ENCODE assay signal across 9 cellular contexts in genomic region chr9:123049589-123050222, GRCh38. TPM values are rescaled to one million over a fixed set of nuclear protein-coding genes. Genes with fewer than 3 reads are reported as not detected.
DNase-seq lines count a peak whose midpoint lies in the region; ATAC-seq and TF ChIP-seq lines count a peak whose summit lies in the region.
"Had no signal": no experiment of that assay in that cellular context is flagged by ENCODE, and none has a peak within 500 bp of the region (broad histone marks: within the 10 kb centered on the region; RNA-seq: fewer than 3 reads in every experiment).

No MANE protein-coding gene starts in this region.

- H3K79me2 ChIP-seq in OCI-LY7 (ENCODE audit: insufficient read depth, low read depth, low read length), result no peaks in the 10 kb centered on the region

- 7 to 10% methylated on average over 3 of the region's 3 CpGs for WGBS in body of pancreas, 2 donors
- 22 to 47% methylated on average over 3 of the region's 3 CpGs for WGBS in testis, 2 donors

- H3K9me3 ChIP-seq in body of pancreas, result no peaks in the 10 kb centered on the region
- no peaks in the 10 kb centered on the region for H3K9me3 ChIP-seq in left lung
- H3K9me3 ChIP-seq in testis, result no peaks in the 10 kb centered on the region
- no peaks in the 10 kb centered on the region for H3K9me3 ChIP-seq in OCI-LY7 (ENCODE audit: low read length)

- no peak for TF ChIP-seq POLR2A in body of pancreas (IDR thresholded peaks at IDR 0.05)
- no peak for TF ChIP-seq POLR2A in testis (IDR thresholded peaks at IDR 0.05)

- TF ChIP-seq CTCF in HFF-Myc (IDR thresholded peaks at IDR 0.05; ENCODE audit: low read depth, low read length, missing control alignments), result no peak
- TF ChIP-seq CTCF in body of pancreas (IDR thresholded peaks at IDR 0.05), result no peak
- no peak for TF ChIP-seq CTCF in left lung (IDR thresholded peaks at IDR 0.05)
- no peak for TF ChIP-seq CTCF in testis (IDR thresholded peaks at IDR 0.05)
- no peak for TF ChIP-seq CTCF in OCI-LY7 (conservative IDR thresholded peaks at IDR 0.05; ENCODE audit: low read length)

- peaks cover 30% of the 10 kb centered on the region for H3K4me1 ChIP-seq in body of pancreas
- H3K4me1 ChIP-seq in left lung, result peaks cover 4 to 16% of the 10 kb centered on the region in 2 donors
- H3K4me1 ChIP-seq in testis, result peaks cover 22% of the 10 kb centered on the region
- no peaks in the 10 kb centered on the region for H3K4me1 ChIP-seq in OCI-LY7 (ENCODE audit: insufficient read depth, low read length, poor library complexity, severe bottlenecking)

- H2AFZ ChIP-seq in OCI-LY7 (ENCODE audit: low read length), result no peak overlapping the region

- H3K9me2 ChIP-seq in OCI-LY7 (ENCODE audit: insufficient read depth, low read length), result no peaks in the 10 kb centered on the region

- DNase-seq in HFF-Myc (ENCODE audit: extremely low read depth, low read depth), result peak; percentile 37
- DNase-seq in body of pancreas, result peak; percentile 53 to 64 (median 56)
- DNase-seq in left lung, result no peak
- no peak for DNase-seq in testis
- no peak for DNase-seq in mesenteric fat pad (ENCODE audit: low spot score)
- DNase-seq in HT-29 (ENCODE audit: low spot score), result no peak
- no peak for DNase-seq in OCI-LY7 (ENCODE audit: low spot score)
- no peak for DNase-seq in posterior cingulate gyrus
- DNase-seq: central memory CD4-positive, alpha-beta T cell had no signal

- H3K27ac ChIP-seq in body of pancreas (peak overlapping the region in 1 of 4 donors; percentile 9), left lung (peak overlapping the region; percentile 13 to 47), testis (peak overlapping the region; percentile 22 to 27), OCI-LY7 (ENCODE audit: low read depth, low read length, poor library complexity, severe bottlenecking) (no peak overlapping the region)

- CTCF ChIA-PET in OCI-LY7 (lab: Charles Lee; ENCODE audit: unreplicated experiment), result no interaction called here

- H4K20me1 ChIP-seq in OCI-LY7 (ENCODE audit: insufficient read depth, low read length), result no peaks in the 10 kb centered on the region

- H3K4me3 ChIP-seq in HFF-Myc (replicated peaks; ENCODE audit: low read depth, low read length), result no peak overlapping the region
- H3K4me3 ChIP-seq in body of pancreas, result no peak overlapping the region
- H3K4me3 ChIP-seq in left lung, result no peak overlapping the region
- no peak overlapping the region for H3K4me3 ChIP-seq in testis
- H3K4me3 ChIP-seq in OCI-LY7 (ENCODE audit: low read depth, low read length, poor library complexity, severe bottlenecking), result no peak overlapping the region

- ATAC-seq in body of pancreas, result peak; percentile 68
- ATAC-seq in left lung, result peak; percentile 51

- H3K4me2 ChIP-seq in OCI-LY7 (ENCODE audit: low read length), result no peak overlapping the region

- no peaks in the 10 kb centered on the region for H3K27me3 ChIP-seq in body of pancreas
- no peaks in the 10 kb centered on the region for H3K27me3 ChIP-seq in left lung
- no peaks in the 10 kb centered on the region for H3K27me3 ChIP-seq in testis

- POLR2A ChIA-PET in OCI-LY7 (lab: Charles Lee), result interaction anchor here (0.5 to 0.6 kb wide), 3 partner anchors 51 to 214 kb away, joined by 3 to 4 read pairs (median 4); no protein-coding TSS in a partner anchor

- H3K36me3 ChIP-seq in body of pancreas (replicated peaks in 1 of 2; ENCODE audit: insufficient read depth in 1 of 2, low read depth in 2 of 2) (no peaks in the 10 kb centered on the region), left lung (no peaks in the 10 kb centered on the region), testis (ENCODE audit: low read depth, missing control alignments) (no peaks in the 10 kb centered on the region), OCI-LY7 (ENCODE audit: insufficient read depth, low read length) (peaks cover 19% of the 10 kb centered on the region)

- intact Hi-C loops in body of pancreas (cut with DNase I), result no loop called here
- intact Hi-C loops in left lung (cut with DNase I), result no loop called here
- intact Hi-C loops in testis (cut with DNase I; ENCODE audit: low total_unique reads), result no loop called here
- intact Hi-C loops in OCI-LY7 (cut with micrococcal nuclease; ENCODE audit: unreplicated experiment), result no loop called here
- intact Hi-C loops in posterior cingulate gyrus (cut with DNase I), result no loop called here

- BruUV-seq in OCI-LY7 (replicated peaks; lab: Mats Ljungman, UMichigan), result no TSS peak

RNA-seq across cellular contexts. Expression of gene GPR21, which starts 16.2 kb away (rescaled TPM):
- not detected for total RNA-seq in body of pancreas
- under 1 TPM; 0.37 to 0.41 TPM for total RNA-seq in left lung
- total RNA-seq in testis, result 1 to 10 TPM; 3.5 to 6.7 TPM
- not detected for polyA plus RNA-seq in testis (ENCODE audit: insufficient read depth, low read depth, low replicate concordance)
- total RNA-seq in mesenteric fat pad, result 2.0 TPM
- 0.44 TPM in 1 of 2 replicates, not detected in the other for total RNA-seq in HT-29 (2014; rRNA removed; shearing (Covaris generic))
- total RNA-seq in OCI-LY7 (2014; rRNA removed; shearing (Covaris generic)), result 0.25 and 1.2 TPM in 2 replicates
- 4.1 TPM in 1 of 2 replicates, not detected in the other for total RNA-seq in OCI-LY7 (2022)

Comparison
In these comparisons a context has a peak if more than half of its experiments do, and no peak if none do; other contexts are left out.
1. DNase-seq: peak in HFF-Myc (single experiment) and body of pancreas (4 of 4); none in left lung (0 of 2), testis (single experiment), mesenteric fat pad (single experiment), HT-29 (single experiment), OCI-LY7 (single experiment) and posterior cingulate gyrus (0 of 10).